ENCODE assay signal across 14 cellular contexts in genomic region chr16:56841233-56841632, GRCh38. TPM values are rescaled to one million over a fixed set of nuclear protein-coding genes. Genes with fewer than 3 reads are reported as not detected.
DNase-seq lines count a peak whose midpoint lies in the region; ATAC-seq and TF ChIP-seq lines count a peak whose summit lies in the region.
"Had no signal": no experiment of that assay in that cellular context is flagged by ENCODE, and none has a peak within 500 bp of the region (broad histone marks: within the 10 kb centered on the region; RNA-seq: fewer than 3 reads in every experiment).

No MANE protein-coding gene starts in this region.

- H2AFZ ChIP-seq in H9 (ENCODE audit: low read length): no peak overlapping the region

- H4K91ac ChIP-seq in H9 (ENCODE audit: insufficient read length, low read depth, low read length): no peak overlapping the region

- no peaks in the 10 kb centered on the region for H3K79me1 ChIP-seq in H9 (ENCODE audit: insufficient read depth, low read depth, low read length, poor library complexity, severe bottlenecking)

- in situ Hi-C loops in astrocyte of the cerebellum (cut with HindIII; ENCODE audit: low sequenced_read_pairs): no loop called here

- H3K36me3 Mint-ChIP-seq in H9 (ENCODE audit: insufficient read depth in 1 of 3, low read depth in 3 of 3) (peaks cover 45 to 87% (median 79%) of the 10 kb centered on the region in 3 experiments; a peak in 6 of 7 replicates), nephron (ENCODE audit: low read depth) (peaks cover 72% of the 10 kb centered on the region)

- H3K4me1 ChIP-seq in BE2C (no peaks in the 10 kb centered on the region), H9 (ENCODE audit: insufficient read depth, low read length) (no peaks in the 10 kb centered on the region)
- H3K4me1 ChIP-seq: pancreas had no signal

- ATAC-seq in HG03432 (IDR thresholded peaks at IDR 0.05; ENCODE audit: unreplicated experiment): no peak
- ATAC-seq: pancreas had no signal

- H3K23me2 ChIP-seq in H9 (ENCODE audit: insufficient read length, low read depth, low read length, poor library complexity, severe bottlenecking): no peaks in the 10 kb centered on the region

- H3K23ac ChIP-seq in H9 (ENCODE audit: insufficient read length, low read depth, low read length): no peak overlapping the region

- H3K4me1 Mint-ChIP-seq in H9: no peaks in the 10 kb centered on the region
- H3K4me1 Mint-ChIP-seq in nephron: no peaks in the 10 kb centered on the region
- H3K4me1 Mint-ChIP-seq: CD14-positive monocyte had no signal

- H3K9me3 ChIP-seq in BE2C: no peaks in the 10 kb centered on the region
- no peaks in the 10 kb centered on the region for H3K9me3 ChIP-seq in H9 (ENCODE audit: control insufficient read depth, low read depth, low read length)
- H3K9me3 ChIP-seq: pancreas had no signal

- no peak for TF ChIP-seq CTCF in BE2C (IDR thresholded peaks at IDR 0.05; ENCODE audit: low read depth, low read length)
- no peak for TF ChIP-seq CTCF in H9 (conservative IDR thresholded peaks at IDR 0.05)
- TF ChIP-seq CTCF in astrocyte of the cerebellum (IDR thresholded peaks at IDR 0.05; ENCODE audit: low read depth, low read length, missing control alignments): no peak
- TF ChIP-seq CTCF in nephron (IDR thresholded peaks at IDR 0.05; ENCODE audit: unreplicated experiment in 3 of 3): no peak

- no peak overlapping the region for H2BK15ac ChIP-seq in H9 (ENCODE audit: low read depth, low read length)

- no peak overlapping the region for H3K14ac ChIP-seq in H9 (ENCODE audit: insufficient read depth, low read length)

- H3K27me3 ChIP-seq in BE2C (no peaks in the 10 kb centered on the region), H9 (ENCODE audit: insufficient read depth, low read length) (no peaks in the 10 kb centered on the region)
- H3K27me3 ChIP-seq: pancreas had no signal

- H3K4me2 ChIP-seq in H9 (ENCODE audit: insufficient read depth, insufficient read length, low read length): no peak overlapping the region

- no peak overlapping the region for H3K4ac ChIP-seq in H9 (ENCODE audit: low read depth, low read length)

- no peaks in the 10 kb centered on the region for H3K27me3 Mint-ChIP-seq in H9 (ENCODE audit: low read depth)
- no peaks in the 10 kb centered on the region for H3K27me3 Mint-ChIP-seq in nephron (ENCODE audit: low read depth)
- H3K27me3 Mint-ChIP-seq: activated CD4-positive, alpha-beta memory T cell treated with anti-CD3 and anti-CD28 coated beads for 36 hours had no signal

- H3K9me3 Mint-ChIP-seq in H9: no peaks in the 10 kb centered on the region
- no peaks in the 10 kb centered on the region for H3K9me3 Mint-ChIP-seq in nephron
- H3K9me3 Mint-ChIP-seq: activated CD4-positive, alpha-beta memory T cell treated with anti-CD3 and anti-CD28 coated beads for 36 hours; CD14-positive monocyte had no signal

- H3K36me3 ChIP-seq in BE2C: peaks cover 62% of the 10 kb centered on the region

- no peak overlapping the region for H4K8ac ChIP-seq in H9 (replicated peaks; ENCODE audit: insufficient read length, low read depth, low read length)

- H3K4me3 ChIP-seq in BE2C (ENCODE audit: low read depth, low read length) (no peak overlapping the region), astrocyte of the cerebellum (ENCODE audit: low read depth, low read length) (no peak overlapping the region)
- H3K4me3 ChIP-seq: pancreas had no signal

- H3K18ac ChIP-seq in H9 (ENCODE audit: insufficient read length, low read depth, low read length): no peak overlapping the region

- H2AK5ac ChIP-seq in H9 (ENCODE audit: insufficient read length, low read length): no peak overlapping the region

- WGBS in H9 (ENCODE audit: extremely low coverage, insufficient read length, low lambda C conversion rate): no CpG with 5 or more reads among the region's 2 CpGs

- no peak overlapping the region for H3K56ac ChIP-seq in H9 (ENCODE audit: insufficient read length, low read depth, low read length)

- no peak overlapping the region for H3K27ac ChIP-seq in H9 (ENCODE audit: insufficient read length, low read depth, low read length)
- H3K27ac ChIP-seq: pancreas, WERI-Rb-1 had no signal

- H3K4me3 Mint-ChIP-seq in H9 (no peak overlapping the region), nephron (no peak overlapping the region)
- H3K4me3 Mint-ChIP-seq: activated CD4-positive, alpha-beta memory T cell treated with anti-CD3 and anti-CD28 coated beads for 36 hours; CD14-positive monocyte had no signal

- H2BK120ac ChIP-seq in H9 (ENCODE audit: low read depth, low read length, poor library complexity, severe bottlenecking): no peak overlapping the region

- H4K20me1 ChIP-seq in H9 (ENCODE audit: control insufficient read depth, insufficient read depth, insufficient read length): no peaks in the 10 kb centered on the region

- H3T11ph ChIP-seq in H9 (ENCODE audit: low read length): no peak overlapping the region

- peak; percentile 41 for DNase-seq in BE2C
- no peak for DNase-seq in H9
- peak; percentile 63 for DNase-seq in astrocyte of the cerebellum (ENCODE audit: low read depth)
- DNase-seq in NCI-H748 treated with DMSO at 0.1 percent for 48 hours (lab: John Stamatoyannopoulos, UW): no peak
- DNase-seq in DMS114 treated with DMSO at 0.1 percent for 48 hours (lab: John Stamatoyannopoulos, UW; ENCODE audit: unreplicated experiment): no peak
- DNase-seq: activated CD4-positive, alpha-beta memory T cell treated with anti-CD3 and anti-CD28 coated beads for 36 hours; anterior cingulate cortex; NCI-H146; pancreas; WERI-Rb-1 had no signal

- H4K5ac ChIP-seq in H9 (ENCODE audit: insufficient read length, low read depth, low read length): no peak overlapping the region

- no peaks in the 10 kb centered on the region for H3K79me2 ChIP-seq in H9 (ENCODE audit: insufficient read depth, low read length)

- no peak overlapping the region for H3K9ac ChIP-seq in H9 (ENCODE audit: extremely low read depth, insufficient read length, low read length)

- H3K27ac Mint-ChIP-seq in H9: peak overlapping the region in 2 of 3 experiments; percentile 14 to 15; a peak in 2 of 7 replicates
- peak overlapping the region in 2 of 3 experiments; percentile 34 to 81 for H3K27ac Mint-ChIP-seq in nephron
- H3K27ac Mint-ChIP-seq: activated CD4-positive, alpha-beta memory T cell treated with anti-CD3 and anti-CD28 coated beads for 36 hours had no signal

- no peak overlapping the region for H2BK20ac ChIP-seq in H9 (ENCODE audit: low read depth, low read length, poor library complexity, severe bottlenecking)

- H2BK5ac ChIP-seq in H9 (ENCODE audit: insufficient read length, low read length): no peak overlapping the region

- H2BK12ac ChIP-seq in H9 (ENCODE audit: insufficient read length, low read depth, low read length): no peak overlapping the region

RNA-seq across cellular contexts. Expression of gene SLC12A3, which starts 23.8 kb away (rescaled TPM):
- polyA plus RNA-seq in BE2C (2012; ENCODE audit: insufficient read depth, insufficient read length, low read depth): 0.19 TPM
- total RNA-seq in H9 (2021): not detected in 2 replicates
- total RNA-seq: activated CD4-positive, alpha-beta memory T cell treated with anti-CD3 and anti-CD28 coated beads for 36 hours; lower leg skin had no signal
- polyA plus RNA-seq: CD14-positive monocyte had no signal

Comparison
In these comparisons a context has a peak if more than half of its experiments do, and no peak if none do; other contexts are left out.
1. DNase-seq: peak in BE2C (single experiment) and astrocyte of the cerebellum (single experiment); none in H9 (single experiment), NCI-H748 treated with DMSO at 0.1 percent for 48 hours (single experiment) and DMS114 treated with DMSO at 0.1 percent for 48 hours (single experiment).